In the genomic region with DNA sequence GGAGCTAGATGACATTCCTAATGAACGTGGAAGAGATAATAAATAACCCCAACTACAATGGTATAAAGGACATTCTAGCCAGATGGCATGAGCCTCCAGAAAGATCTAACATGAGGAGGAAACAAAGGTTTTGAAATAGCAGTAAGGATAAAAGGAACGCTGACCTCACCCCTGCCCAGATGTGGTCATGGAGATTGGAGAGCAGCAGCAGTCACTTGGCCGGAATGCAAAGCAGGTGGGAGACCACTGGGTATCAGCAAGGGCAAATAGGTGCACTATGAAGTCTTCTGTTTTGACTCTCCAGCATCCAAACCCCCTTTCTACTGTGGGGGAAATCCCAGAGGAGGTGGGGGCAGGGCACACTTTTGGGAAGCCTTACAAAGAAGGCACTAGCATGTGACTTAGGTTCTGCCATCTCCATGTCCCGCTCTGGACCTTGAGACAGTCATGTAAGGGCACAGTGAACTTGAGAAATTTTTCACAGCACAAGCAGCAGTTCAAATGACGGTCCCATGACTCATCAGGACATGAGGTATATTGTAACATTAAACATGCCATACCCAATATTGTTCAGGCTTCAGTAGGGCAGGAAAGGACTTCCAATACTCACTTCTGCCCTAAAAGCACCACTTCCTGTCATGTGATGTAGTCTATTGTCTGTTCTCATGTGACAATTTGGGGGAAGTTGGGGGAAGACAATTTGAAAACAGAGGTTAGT, we compare ENCODE assay signal across 8 cellular contexts. TPM values are rescaled to one million over a fixed set of nuclear protein-coding genes. Genes with fewer than 3 reads are reported as not detected.
DNase-seq lines count a peak whose midpoint lies in the region; ATAC-seq, FAIRE-seq and TF ChIP-seq lines count a peak whose summit lies in the region.

No MANE protein-coding gene starts in this region.

- H3K9me3 Mint-ChIP-seq in CD8-positive, alpha-beta T cell = peaks cover 3% of the 10 kb centered on the region
- peaks cover 0 to 8% (median 0%) of the 10 kb centered on the region in 3 donors for H3K9me3 Mint-ChIP-seq in T-cell

- H2AFZ ChIP-seq in HepG2 (ENCODE audit: low read length) = no peak overlapping the region

- TF ChIP-seq POLR2A in HepG2 (IDR thresholded peaks at IDR 0.05; ENCODE audit: insufficient read depth in 1 of 2, low read depth in 2 of 2, low read length in 2 of 2) (no peak), sigmoid colon (IDR thresholded peaks at IDR 0.05) (no peak)

- H3K4me3 ChIP-seq in CD8-positive, alpha-beta T cell (ENCODE audit: low read depth, low read length) = no peak overlapping the region
- H3K4me3 ChIP-seq in HepG2 (replicated peaks in 1 of 3; ENCODE audit: insufficient read depth in 1 of 3, low read depth in 2 of 3, low read length in 3 of 3) (no peak overlapping the region), sigmoid colon (no peak overlapping the region)

- H3K27ac Mint-ChIP-seq in CD8-positive, alpha-beta T cell = peak overlapping the region; percentile 66
- H3K27ac Mint-ChIP-seq in T-cell = peak overlapping the region in 1 of 2 donors; percentile 58

- no peak for TF ChIP-seq CTCF in CD8-positive, alpha-beta T cell (IDR thresholded peaks at IDR 0.05)
- TF ChIP-seq CTCF in HepG2 (CRISPR knock-in tag; IDR thresholded peaks at IDR 0.05) (no peak), sigmoid colon (IDR thresholded peaks at IDR 0.05) (no peak)

- peaks cover 8% of the 10 kb centered on the region for H3K36me3 Mint-ChIP-seq in CD8-positive, alpha-beta T cell
- peaks cover 6% of the 10 kb centered on the region for H3K36me3 Mint-ChIP-seq in T-cell

- no peaks in the 10 kb centered on the region for H3K9me3 ChIP-seq in CD8-positive, alpha-beta T cell (ENCODE audit: low read length)
- no peaks in the 10 kb centered on the region for H3K9me3 ChIP-seq in HepG2 (ENCODE audit: low read length)
- no peaks in the 10 kb centered on the region for H3K9me3 ChIP-seq in sigmoid colon

- no peaks in the 10 kb centered on the region for H3K27me3 ChIP-seq in CD8-positive, alpha-beta T cell (ENCODE audit: insufficient read depth, low read length)
- H3K27me3 ChIP-seq in HepG2 (ENCODE audit: control insufficient read depth in 1 of 2, insufficient read depth in 2 of 2, low read length in 2 of 2) (no peaks in the 10 kb centered on the region), sigmoid colon (no peaks in the 10 kb centered on the region)

- CTCF ChIA-PET in CD8-positive, alpha-beta T cell (lab: Charles Lee) = no interaction called here
- CTCF ChIA-PET in T-cell (lab: Charles Lee) (no interaction called here), HepG2 (lab: Yijun Ruan, JAX; ENCODE audit: low intra/inter-chr PET ratio, low total read pairs) (no interaction called here)

- H3K27me3 Mint-ChIP-seq in CD8-positive, alpha-beta T cell (ENCODE audit: low read depth) = no peaks in the 10 kb centered on the region
- no peaks in the 10 kb centered on the region for H3K27me3 Mint-ChIP-seq in T-cell

- no peak overlapping the region for H3K4me3 Mint-ChIP-seq in CD8-positive, alpha-beta T cell
- H3K4me3 Mint-ChIP-seq in T-cell = peak overlapping the region in 1 of 3 donors; percentile 1

- 33% methylated on average over 3 of the region's 5 CpGs for WGBS in HepG2 (ENCODE audit: low lambda C conversion rate)
- WGBS in sigmoid colon, 2 donors = 84 to 87% methylated on average over 5 of the region's 5 CpGs

- TF ChIP-seq EP300 in HepG2 (IDR thresholded peaks at IDR 0.05; ENCODE audit: low read depth in 2 of 2, low read length in 2 of 2) (no peak), HepG2 (CRISPR knock-in tag; IDR thresholded peaks at IDR 0.05; ENCODE audit: borderline replicate concordance) (no peak), sigmoid colon (IDR thresholded peaks at IDR 0.05) (peak in 1 of 4 donors; percentile 21)

- POLR2A ChIA-PET in CD8-positive, alpha-beta T cell (lab: Charles Lee) = no interaction called here
- POLR2A ChIA-PET in T-cell (lab: Charles Lee) (no interaction called here), HepG2 (lab: Yijun Ruan, JAX) (no interaction called here)

- H3K4me1 ChIP-seq in CD8-positive, alpha-beta T cell (ENCODE audit: insufficient read depth, low read length) = peaks cover 18% of the 10 kb centered on the region
- H3K4me1 ChIP-seq in HepG2 (ENCODE audit: insufficient read depth, low read length) (no peaks in the 10 kb centered on the region), sigmoid colon (peaks cover 0 to 9% (median 4%) of the 10 kb centered on the region in 4 donors)

- BruUV-seq in HepG2 (replicated peaks; lab: Mats Ljungman, UMichigan) = no TSS peak

- H3K36me3 ChIP-seq in CD8-positive, alpha-beta T cell (ENCODE audit: insufficient read depth, low read length) = no peaks in the 10 kb centered on the region
- H3K36me3 ChIP-seq in HepG2 (replicated peaks in 1 of 2; ENCODE audit: control insufficient read depth in 1 of 2, insufficient read depth in 2 of 2, low read length in 2 of 2) (no peaks in the 10 kb centered on the region), sigmoid colon (no peaks in the 10 kb centered on the region)

- TF ChIP-seq RAD21 in HepG2 (CRISPR knock-in tag; IDR thresholded peaks at IDR 0.05) = no peak

- H3K27ac ChIP-seq in CD8-positive, alpha-beta T cell (ENCODE audit: low read depth, low read length) = no peak overlapping the region
- no peak overlapping the region for H3K27ac ChIP-seq in HepG2 (ENCODE audit: extremely low read length, insufficient read depth, low read length)
- peak overlapping the region in 2 of 4 donors; percentile 19 to 20 for H3K27ac ChIP-seq in sigmoid colon

- no peak overlapping the region for H3K9ac ChIP-seq in HepG2 (ENCODE audit: insufficient read depth, low read depth, low read length)

- DNase-seq in CD8-positive, alpha-beta T cell = no peak
- DNase-seq in T-cell = peak in 2 of 34 experiments; percentile 3 to 8
- peak; percentile 3 for DNase-seq in HepG2 (ENCODE audit: low spot score)
- no peak for DNase-seq in activated gamma-delta T cell (lab: John Stamatoyannopoulos, UW)
- no peak for DNase-seq in sigmoid colon
- no peak for DNase-seq in Right ventricle myocardium inferior (ENCODE audit: missing footprints)

- intact Hi-C loops in CD8-positive, alpha-beta T cell (cut with DNase I, micrococcal nuclease) = no loop called here
- intact Hi-C loops in HepG2 (cut with micrococcal nuclease; ENCODE audit: unreplicated experiment) = no loop called here
- intact Hi-C loops in sigmoid colon (cut with DNase I) = no loop called here
- intact Hi-C loops in Right ventricle myocardium inferior (cut with DNase I) = no loop called here

- ATAC-seq in CD8-positive, alpha-beta T cell = peak; percentile 75
- ATAC-seq in HG02981 (IDR thresholded peaks at IDR 0.05; ENCODE audit: unreplicated experiment) = peak; percentile 49
- peak; percentile 64 to 94 (median 74) for ATAC-seq in T-cell (replicated peaks in 1 of 4)
- no peak for ATAC-seq in HepG2
- ATAC-seq in HG02840 (IDR thresholded peaks at IDR 0.05; ENCODE audit: low FRiP score, unreplicated experiment) = no peak
- ATAC-seq in Right ventricle myocardium inferior = no peak

- H3K79me2 ChIP-seq in HepG2 (ENCODE audit: insufficient read depth, low read length) = no peaks in the 10 kb centered on the region

- H3K4me1 Mint-ChIP-seq in CD8-positive, alpha-beta T cell (ENCODE audit: low read depth) = peaks cover 18% of the 10 kb centered on the region
- peaks cover 20 to 22% (median 20%) of the 10 kb centered on the region in 3 donors for H3K4me1 Mint-ChIP-seq in T-cell

- no peak overlapping the region for H3K4me2 ChIP-seq in HepG2 (ENCODE audit: low read depth, low read length)

- H4K20me1 ChIP-seq in HepG2 (ENCODE audit: insufficient read depth, low read length) = no peaks in the 10 kb centered on the region

- FAIRE-seq in HepG2 (lab: Jason Lieb, UNC) = no peak

- in situ Hi-C loops in HepG2 (cut with HindIII; ENCODE audit: extremely low pct_ligation_motif_present, low pct_unique_long_range_greater_than_20kb) = no loop called here

RNA-seq across cellular contexts. Expression of a gene that starts 55.2 kb away (rescaled TPM):
- 1 to 10 TPM; 4.8 to 5.4 TPM for total RNA-seq in CD8-positive, alpha-beta T cell
- total RNA-seq in T-cell = 10 to 100 TPM; 15.1 to 27.7 (median 21.4) TPM
- total RNA-seq in HepG2 (2016; rRNA removed; fragmentation: Illumina TruSeq; extraction: Trizol) = 6.8 and 8.4 TPM in 2 replicates
- 2.2 and 2.6 TPM in 2 replicates for total RNA-seq in HepG2 (2016; cell fraction: cytosol; rRNA removed; fragmentation: Illumina TruSeq; extraction: Trizol; ENCODE audit: low read depth)
- 10.4 and 11.1 TPM in 2 replicates for total RNA-seq in HepG2 (2016; cell fraction: insoluble cytoplasmic fraction; rRNA removed; fragmentation: Illumina TruSeq; extraction: Trizol)
- total RNA-seq in HepG2 (2016; cell fraction: membrane; rRNA removed; fragmentation: Illumina TruSeq; extraction: Trizol) = 7.2 and 9.1 TPM in 2 replicates
- total RNA-seq in HepG2 (2016; cell fraction: nucleus; rRNA removed; fragmentation: Illumina TruSeq; extraction: Trizol) = 14.4 and 14.8 TPM in 2 replicates
- polyA plus RNA-seq in HepG2 (2011; rRNA removed) = 5.6 and 8.1 TPM in 2 replicates
- polyA plus RNA-seq in HepG2 (2011; cell fraction: cytosol; rRNA removed) = 2.8 and 3.9 TPM in 2 replicates
- 5.4 and 6.7 TPM in 2 replicates for polyA plus RNA-seq in HepG2 (2011; cell fraction: nucleus; rRNA removed)
- 5.7 and 6.2 TPM in 2 replicates for polyA plus RNA-seq in HepG2 (2012)
- 2.6 and 3.4 TPM in 2 replicates for polyA plus RNA-seq in HepG2 (2016; cell fraction: cytosol; fragmentation: Illumina TruSeq; extraction: Trizol; ENCODE audit: low read depth)
- 9.9 and 13.8 TPM in 2 replicates for polyA plus RNA-seq in HepG2 (2016; cell fraction: insoluble cytoplasmic fraction; fragmentation: Illumina TruSeq; extraction: Trizol; ENCODE audit: low read depth)
- polyA plus RNA-seq in HepG2 (2016; cell fraction: membrane; fragmentation: Illumina TruSeq; extraction: Trizol; ENCODE audit: low read depth) = 4.2 and 5.2 TPM in 2 replicates
- 22.4 and 23.4 TPM in 2 replicates for polyA plus RNA-seq in HepG2 (2016; cell fraction: nucleus; fragmentation: Illumina TruSeq; extraction: Trizol; ENCODE audit: insufficient read depth, low read depth)
- 4.1 and 12.7 TPM in 2 replicates for polyA minus RNA-seq in HepG2 (2011; rRNA and poly(A)+ RNA removed; ENCODE audit: low replicate concordance)
- 3.7 and 3.9 TPM in 2 replicates for polyA minus RNA-seq in HepG2 (2011; cell fraction: cytosol; rRNA and poly(A)+ RNA removed)
- 20.5 and 21.6 TPM in 2 replicates for polyA minus RNA-seq in HepG2 (2011; cell fraction: nucleus; rRNA and poly(A)+ RNA removed)
- total RNA-seq in sigmoid colon = 1 to 10 TPM; 5.4 to 8.9 (median 6.7) TPM
- polyA plus RNA-seq in sigmoid colon = 1 to 10 TPM; 4.2 to 9.6 (median 5.8) TPM
- 7.3 TPM for total RNA-seq in Right ventricle myocardium inferior

RNA-seq across cellular contexts. Expression of a gene that starts 55.3 kb away (rescaled TPM):
- 1 to 10 TPM; 5.6 to 7.1 TPM for total RNA-seq in CD8-positive, alpha-beta T cell
- total RNA-seq in T-cell (1 to 10 TPM; 2.3 to 8.2 (median 3.3) TPM), HepG2 (2016; rRNA removed; fragmentation: Illumina TruSeq; extraction: Trizol) (33.0 and 47.0 TPM in 2 replicates), sigmoid colon (under 1 TPM in 2 of 4 donors, not detected in 2; 0.36 to 0.41 TPM), Right ventricle myocardium inferior (0.54 TPM)
- 4.3 and 6.1 TPM in 2 replicates for total RNA-seq in HepG2 (2016; cell fraction: cytosol; rRNA removed; fragmentation: Illumina TruSeq; extraction: Trizol; ENCODE audit: low read depth)
- 32.7 and 45.7 TPM in 2 replicates for total RNA-seq in HepG2 (2016; cell fraction: insoluble cytoplasmic fraction; rRNA removed; fragmentation: Illumina TruSeq; extraction: Trizol)
- 8.2 and 9.5 TPM in 2 replicates for total RNA-seq in HepG2 (2016; cell fraction: membrane; rRNA removed; fragmentation: Illumina TruSeq; extraction: Trizol)
- total RNA-seq in HepG2 (2016; cell fraction: nucleus; rRNA removed; fragmentation: Illumina TruSeq; extraction: Trizol) = 28.1 and 31.1 TPM in 2 replicates
- polyA plus RNA-seq in HepG2 (2011; rRNA removed) (5.5 and 9.6 TPM in 2 replicates), sigmoid colon (10 to 100 TPM in 1 of 3 donors, 1 to 10 TPM in 2; 1.2 to 12.6 (median 3.5) TPM)
- polyA plus RNA-seq in HepG2 (2011; cell fraction: cytosol; rRNA removed) = 3.2 TPM in 2 replicates
- polyA plus RNA-seq in HepG2 (2011; cell fraction: nucleus; rRNA removed) = 5.3 and 6.6 TPM in 2 replicates
- polyA plus RNA-seq in HepG2 (2012) = 6.5 and 14.5 TPM in 2 replicates
- polyA plus RNA-seq in HepG2 (2016; cell fraction: cytosol; fragmentation: Illumina TruSeq; extraction: Trizol; ENCODE audit: low read depth) = 2.0 and 2.1 TPM in 2 replicates
- 37.2 and 40.2 TPM in 2 replicates for polyA plus RNA-seq in HepG2 (2016; cell fraction: insoluble cytoplasmic fraction; fragmentation: Illumina TruSeq; extraction: Trizol; ENCODE audit: low read depth)
- 2.4 and 3.5 TPM in 2 replicates for polyA plus RNA-seq in HepG2 (2016; cell fraction: membrane; fragmentation: Illumina TruSeq; extraction: Trizol; ENCODE audit: low read depth)
- 23.0 and 26.5 TPM in 2 replicates for polyA plus RNA-seq in HepG2 (2016; cell fraction: nucleus; fragmentation: Illumina TruSeq; extraction: Trizol; ENCODE audit: insufficient read depth, low read depth)
- polyA minus RNA-seq in HepG2 (2011; rRNA and poly(A)+ RNA removed; ENCODE audit: low replicate concordance) = 6.0 and 39.3 TPM in 2 replicates
- polyA minus RNA-seq in HepG2 (2011; cell fraction: cytosol; rRNA and poly(A)+ RNA removed) = 5.6 and 7.0 TPM in 2 replicates
- polyA minus RNA-seq in HepG2 (2011; cell fraction: nucleus; rRNA and poly(A)+ RNA removed) = 32.8 and 47.0 TPM in 2 replicates

Comparison
In these comparisons a context has a peak if more than half of its experiments do, and no peak if none do; other contexts are left out.
1. ATAC-seq: peak in CD8-positive, alpha-beta T cell (single experiment), HG02981 (single experiment) and T-cell (4 of 4); none in HepG2 (single experiment), HG02840 (single experiment) and Right ventricle myocardium inferior (single experiment).